ENCODE assay signal across 25 cellular contexts in the genomic region with DNA sequence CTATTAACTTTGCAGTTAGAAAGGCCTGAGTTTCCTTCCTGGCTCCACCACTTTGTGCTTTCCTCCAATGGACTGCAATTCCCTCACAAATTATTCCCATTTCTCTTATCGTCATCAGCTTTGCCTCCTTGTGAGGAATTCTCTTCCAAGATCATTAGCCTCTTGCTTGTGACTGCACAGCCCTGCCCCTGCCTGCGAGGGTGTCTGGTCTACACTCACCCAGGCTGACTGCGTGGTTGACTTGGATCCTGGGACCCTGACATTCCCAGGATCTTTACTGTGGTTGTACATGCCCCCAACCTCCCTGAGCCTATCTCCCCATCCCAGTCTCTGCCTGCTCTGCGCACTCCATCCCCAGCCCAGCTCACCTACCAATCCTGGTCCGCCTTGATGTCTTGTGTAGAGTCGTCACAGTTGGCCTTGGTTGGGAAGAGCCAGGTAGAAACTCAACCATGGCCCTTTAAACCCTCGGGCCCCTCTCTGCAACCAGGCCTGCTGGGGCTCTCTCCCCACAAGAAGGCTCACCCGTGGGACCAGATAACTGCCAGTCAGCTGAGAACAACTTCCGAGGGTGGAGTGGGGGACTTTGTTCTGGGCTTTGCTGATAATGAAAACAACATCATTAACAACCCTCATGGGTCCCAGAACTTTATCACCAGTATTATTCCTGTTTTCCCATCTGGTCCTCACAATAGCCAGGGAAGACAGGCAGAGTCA. TPM values are rescaled to one million over a fixed set of nuclear protein-coding genes. Genes with fewer than 3 reads are reported as not detected.
"Had no signal": no experiment of that assay in that cellular context is flagged by ENCODE, and none has a peak within 500 bp of the region (broad histone marks: within the 10 kb centered on the region; RNA-seq: fewer than 3 reads in every experiment).

A gene (minus strand): TSS at position 421 of the 717 bp plus-strand sequence.

- DNase-seq: Karpas-422; KG1; MG63; NCI-H1092; NCI-H1105 treated with DMSO at 0.1 percent for 48 hours; NCI-H1417 treated with DMSO at 0.1 percent for 48 hours; NCI-H146; NCI-H187; NCI-H2029; NCI-H2081 treated with DMSO at 0.1 percent for 48 hours; NCI-H2171; NCI-H226; NCI-H446; NCI-H510A; NCI-H524 treated with DMSO at 0.1 percent for 48 hours; NCI-H69; NCI-H774; NK-92 treated with Interleukin-12 subunit alpha and Interleukin-12 subunit beta, amount 100 ng/mL, for 24 hours; Right ventricle myocardium superior; RPMI8226; SIG-M5; SW 1271 had no signal

- H3K4me3 ChIP-seq: MG63, SJSA1, SK-N-MC had no signal

- H3K4me1 ChIP-seq: SJSA1 had no signal

- H3K36me3 ChIP-seq: MG63, SJSA1 had no signal

- H3K27me3 ChIP-seq: SJSA1 had no signal

- H3K9me3 ChIP-seq: SJSA1 had no signal

- H3K27ac ChIP-seq: HL-60, SJSA1, SK-N-MC had no signal

RNA-seq across cellular contexts. Expression of the gene that starts here (rescaled TPM):
- total RNA-seq: Right ventricle myocardium superior, SJSA1 had no signal
